10 cellular contexts compared by ENCODE assay signal in the genomic region with DNA sequence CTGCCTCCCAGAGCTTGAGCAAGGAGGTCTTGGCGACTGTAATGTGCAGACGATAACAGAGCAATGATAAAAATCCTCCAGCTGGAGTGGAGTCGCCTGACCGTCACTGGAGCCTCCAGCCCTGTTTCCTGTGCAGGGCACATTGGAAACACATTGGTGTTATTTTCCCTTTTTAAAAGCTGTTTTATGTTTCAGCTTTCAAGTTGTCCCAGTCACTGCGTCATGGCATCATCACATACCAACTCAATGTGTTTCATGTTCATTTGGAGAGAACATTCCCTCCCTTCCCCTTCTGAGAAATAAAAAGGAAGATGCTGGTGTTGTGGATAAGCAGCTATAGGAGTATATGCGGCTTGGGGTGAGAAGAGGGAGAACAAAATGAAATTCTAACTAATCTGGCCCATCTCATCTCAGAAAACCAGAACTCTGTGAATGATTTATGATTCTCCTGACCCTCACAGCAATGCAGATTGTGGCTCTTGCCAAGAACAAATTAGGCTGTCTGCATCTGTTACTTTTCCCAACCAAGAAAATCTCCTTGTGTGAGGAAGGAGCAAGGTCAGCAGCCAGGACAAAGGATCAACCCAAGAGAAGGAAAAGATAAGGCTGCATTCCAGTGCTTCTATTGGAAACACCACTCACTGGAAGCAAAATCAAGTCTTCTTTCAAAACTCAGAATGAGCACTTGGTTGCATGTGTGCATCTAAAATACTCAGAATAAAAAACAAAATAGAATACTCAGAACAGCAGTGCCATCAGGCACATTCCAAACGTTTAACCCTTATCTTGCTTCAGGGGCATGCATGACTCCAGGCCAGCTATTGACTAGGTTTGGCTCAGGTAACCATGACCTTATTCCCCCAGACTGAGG.
DNase-seq lines count a peak whose midpoint lies in the region; ATAC-seq, FAIRE-seq and TF ChIP-seq lines count a peak whose summit lies in the region.
"Had no signal": no experiment of that assay in that cellular context is flagged by ENCODE, and none has a peak within 500 bp of the region (broad histone marks: within the 10 kb centered on the region; RNA-seq: fewer than 3 reads in every experiment).

No MANE protein-coding gene starts in this region.

- no peak for FAIRE-seq in small intestine (lab: Jason Lieb, UNC)

- H3K9me3 ChIP-seq in right atrium auricular region (no peaks in the 10 kb centered on the region), small intestine (ENCODE audit: control insufficient read depth, low read depth) (no peaks in the 10 kb centered on the region)

- DNase-seq in DMS 273 (lab: John Stamatoyannopoulos, UW; ENCODE audit: unreplicated experiment): peak; percentile 55
- peak; percentile 49 for DNase-seq in astrocyte of the spinal cord (ENCODE audit: low read depth, low spot score)
- peak; percentile 75 for DNase-seq in right atrium auricular region (ENCODE audit: low spot score)
- DNase-seq in sciatic nerve (ENCODE audit: low spot score): no peak
- DNase-seq in inferior parietal cortex (ENCODE audit: extremely low spot score): no peak
- DNase-seq in small intestine: no peak
- DNase-seq in glomerular visceral epithelial cell (ENCODE audit: extremely low spot score): no peak
- DNase-seq: activated B cell treated with CpG ODN at 0.5 μM for 24 hours; activated T-cell treated with anti-CD3 and anti-CD28 coated beads, Interleukin-2, amount 50 U/mL, for 4 hours had no signal

- no peak for TF ChIP-seq CTCF in astrocyte of the spinal cord (IDR thresholded peaks at IDR 0.05; ENCODE audit: low read depth, low read length)
- no peak for TF ChIP-seq CTCF in right atrium auricular region (IDR thresholded peaks at IDR 0.05)

- WGBS in small intestine, 3 donors: 51 to 82% (median 73%) methylated on average over 7 of the region's 7 CpGs

- no peak overlapping the region for H3K4me3 ChIP-seq in astrocyte of the spinal cord (ENCODE audit: low read depth, low read length)
- no peak overlapping the region for H3K4me3 ChIP-seq in right atrium auricular region
- H3K4me3 ChIP-seq in small intestine (ENCODE audit: low read depth in 1 of 2, low read length in 2 of 2): no peak overlapping the region

- H3K36me3 ChIP-seq in right atrium auricular region (no peaks in the 10 kb centered on the region), small intestine (ENCODE audit: control insufficient read depth in 2 of 2, insufficient read depth in 2 of 2, low read length in 2 of 2) (no peaks in the 10 kb centered on the region)

- no peaks in the 10 kb centered on the region for H3K27me3 ChIP-seq in right atrium auricular region
- no peaks in the 10 kb centered on the region for H3K27me3 ChIP-seq in small intestine (ENCODE audit: control insufficient read depth in 2 of 2, insufficient read depth in 2 of 2, low read length in 2 of 2)

- H3K4me1 ChIP-seq in right atrium auricular region: peaks cover 0 to 46% of the 10 kb centered on the region in 2 donors
- peaks cover 0 to 4% of the 10 kb centered on the region in 2 donors for H3K4me1 ChIP-seq in small intestine (ENCODE audit: control insufficient read depth in 2 of 2, insufficient read depth in 1 of 2, low read depth in 1 of 2, low read length in 1 of 2)

- peak; percentile 88 for ATAC-seq in sciatic nerve
- ATAC-seq in GM21390 (IDR thresholded peaks at IDR 0.05; ENCODE audit: unreplicated experiment): no peak
- ATAC-seq: activated T-cell treated with anti-CD3 and anti-CD28 coated beads, Interleukin-2, amount 50 U/mL, for 4 hours had no signal

- H3K27ac ChIP-seq in right atrium auricular region (peak overlapping the region; percentile 55 to 75), small intestine (ENCODE audit: low read depth in 1 of 2, low read length in 1 of 2) (no peak overlapping the region)

- intact Hi-C loops in sciatic nerve (cut with DNase I): no loop called here

- in situ Hi-C loops in astrocyte of the spinal cord (cut with HindIII; ENCODE audit: low sequenced_read_pairs): no loop called here

Comparison
In these comparisons a context has a peak if more than half of its experiments do, and no peak if none do; other contexts are left out.
1. DNase-seq: peak in DMS 273 (single experiment), astrocyte of the spinal cord (single experiment) and right atrium auricular region (single experiment); none in sciatic nerve (single experiment), inferior parietal cortex (single experiment), small intestine (single experiment) and glomerular visceral epithelial cell (single experiment).
2. H3K27ac ChIP-seq: peak in right atrium auricular region (2 of 2); none in small intestine (0 of 2).